In the genomic region with DNA sequence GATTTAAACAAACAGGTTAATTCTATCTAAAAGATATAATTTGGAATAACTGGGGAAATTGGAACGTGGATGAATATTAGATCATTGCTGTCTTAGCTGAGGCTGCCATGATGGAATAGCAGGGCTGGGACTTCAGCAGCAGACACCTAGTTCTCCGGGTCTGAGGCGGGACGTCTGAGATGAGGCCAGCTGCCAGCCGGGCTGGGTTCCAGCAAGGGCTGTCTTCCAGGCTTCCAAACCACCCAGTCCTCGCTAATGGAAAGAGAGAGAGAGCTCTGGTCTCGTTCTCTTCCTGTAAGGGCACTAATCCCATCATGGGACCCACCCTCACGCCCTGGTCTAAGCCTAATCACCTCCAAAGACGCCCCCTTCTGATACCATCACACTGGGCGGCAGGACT, we compare ENCODE assay signal across 18 cellular contexts.
"Had no signal": no experiment of that assay in that cellular context is flagged by ENCODE, and none has a peak within 500 bp of the region (broad histone marks: within the 10 kb centered on the region; RNA-seq: fewer than 3 reads in every experiment).

No MANE protein-coding gene starts in this region.

- H3K27ac Mint-ChIP-seq: activated B cell treated with CpG ODN at 0.5 μM for 24 hours; activated naive CD8-positive, alpha-beta T cell treated with anti-CD3 and anti-CD28 coated beads, Interleukin-2, amount 10 ng/mL, durations not matched to agents 7 days and 5 days; activated T-helper 1 cell treated with anti-CD3 and anti-CD28 coated beads, Interleukin-12 subunit alpha, Interleukin-12 subunit beta, Interleukin-2, Interleukin-4 antibody, amounts not matched to agents 30 ng/mL and 10 ng/mL and 1 ng/mL, durations not matched to agents 14 hours and 24 hours and 36 hours; dendritic cell treated with granulocyte-macrophage colony-stimulating factor and Interleukin-4, amounts not matched to agents 40 ng/mL and 50 ng/mL, for 4 days; immature natural killer cell; mesothelial cell of epicardium; stimulated activated naive CD8-positive, alpha-beta T cell treated with anti-CD3 and anti-CD28 coated beads, Interleukin-15, Interleukin-2, amounts not matched to agents 100 ng/mL and 50 ng/mL, for 24 hours; type B pancreatic cell had no signal

- H3K36me3 ChIP-seq: heart left ventricle, ovary, right lobe of liver had no signal

- H3K4me1 ChIP-seq: heart left ventricle, right lobe of liver had no signal

- H3K36me3 Mint-ChIP-seq: activated naive CD8-positive, alpha-beta T cell treated with anti-CD3 and anti-CD28 coated beads, Interleukin-2, amount 10 ng/mL, durations not matched to agents 7 days and 5 days; mesothelial cell of epicardium; type B pancreatic cell had no signal

- H3K27me3 Mint-ChIP-seq: activated naive CD8-positive, alpha-beta T cell treated with anti-CD3 and anti-CD28 coated beads, Interleukin-2, amount 10 ng/mL, durations not matched to agents 7 days and 5 days had no signal

- H3K9me3 Mint-ChIP-seq: activated naive CD8-positive, alpha-beta T cell treated with anti-CD3 and anti-CD28 coated beads, Interleukin-2, amount 10 ng/mL, durations not matched to agents 7 days and 5 days; activated T-helper 1 cell treated with anti-CD3 and anti-CD28 coated beads, Interleukin-12 subunit alpha, Interleukin-12 subunit beta, Interleukin-2, Interleukin-4 antibody, amounts not matched to agents 30 ng/mL and 10 ng/mL and 1 ng/mL, durations not matched to agents 14 hours and 24 hours and 36 hours; dendritic cell treated with granulocyte-macrophage colony-stimulating factor and Interleukin-4, amounts not matched to agents 40 ng/mL and 50 ng/mL, for 4 days; stimulated activated naive CD8-positive, alpha-beta T cell treated with anti-CD3 and anti-CD28 coated beads, Interleukin-15, Interleukin-2, amounts not matched to agents 100 ng/mL and 50 ng/mL, for 24 hours; type B pancreatic cell had no signal

- H3K27me3 ChIP-seq: ovary, right lobe of liver had no signal

- H3K27ac ChIP-seq: heart left ventricle, ovary, right lobe of liver had no signal

- ATAC-seq: heart left ventricle, left cardiac atrium, right lobe of liver had no signal

- H3K9me3 ChIP-seq: right lobe of liver had no signal

- H3K4me3 Mint-ChIP-seq: activated B cell treated with CpG ODN at 0.5 μM for 24 hours; activated naive CD8-positive, alpha-beta T cell treated with anti-CD3 and anti-CD28 coated beads, Interleukin-2, amount 10 ng/mL, durations not matched to agents 7 days and 5 days; activated T-helper 1 cell treated with anti-CD3 and anti-CD28 coated beads, Interleukin-12 subunit alpha, Interleukin-12 subunit beta, Interleukin-2, Interleukin-4 antibody, amounts not matched to agents 30 ng/mL and 10 ng/mL and 1 ng/mL, durations not matched to agents 14 hours and 24 hours and 36 hours; dendritic cell treated with granulocyte-macrophage colony-stimulating factor and Interleukin-4, amounts not matched to agents 40 ng/mL and 50 ng/mL, for 4 days; immature natural killer cell; mesothelial cell of epicardium; stimulated activated naive CD8-positive, alpha-beta T cell treated with anti-CD3 and anti-CD28 coated beads, Interleukin-15, Interleukin-2, amounts not matched to agents 100 ng/mL and 50 ng/mL, for 24 hours; type B pancreatic cell had no signal

- H3K4me1 Mint-ChIP-seq: activated B cell treated with CpG ODN at 0.5 μM for 24 hours; activated naive CD8-positive, alpha-beta T cell treated with anti-CD3 and anti-CD28 coated beads, Interleukin-2, amount 10 ng/mL, durations not matched to agents 7 days and 5 days; immature natural killer cell; mesothelial cell of epicardium had no signal

- H3K4me3 ChIP-seq: heart left ventricle, lung, ovary, right lobe of liver had no signal

- DNase-seq: activated B cell treated with CpG ODN at 0.5 μM for 24 hours; activated CD4-positive, alpha-beta T cell treated with anti-CD3 and anti-CD28 coated beads, Interleukin-2, amount 50 U/mL, for 1 hour; activated naive CD8-positive, alpha-beta T cell treated with anti-CD3 and anti-CD28 coated beads, Interleukin-2, amount 10 ng/mL, durations not matched to agents 7 days and 5 days; anterior cingulate cortex; cerebellar nuclear complex; effector memory CD4-positive, alpha-beta T cell; foreskin melanocyte; heart left ventricle; immature natural killer cell; left cardiac atrium; ovary; right lobe of liver had no signal
